28 cellular contexts compared by ENCODE assay signal in the genomic region with DNA sequence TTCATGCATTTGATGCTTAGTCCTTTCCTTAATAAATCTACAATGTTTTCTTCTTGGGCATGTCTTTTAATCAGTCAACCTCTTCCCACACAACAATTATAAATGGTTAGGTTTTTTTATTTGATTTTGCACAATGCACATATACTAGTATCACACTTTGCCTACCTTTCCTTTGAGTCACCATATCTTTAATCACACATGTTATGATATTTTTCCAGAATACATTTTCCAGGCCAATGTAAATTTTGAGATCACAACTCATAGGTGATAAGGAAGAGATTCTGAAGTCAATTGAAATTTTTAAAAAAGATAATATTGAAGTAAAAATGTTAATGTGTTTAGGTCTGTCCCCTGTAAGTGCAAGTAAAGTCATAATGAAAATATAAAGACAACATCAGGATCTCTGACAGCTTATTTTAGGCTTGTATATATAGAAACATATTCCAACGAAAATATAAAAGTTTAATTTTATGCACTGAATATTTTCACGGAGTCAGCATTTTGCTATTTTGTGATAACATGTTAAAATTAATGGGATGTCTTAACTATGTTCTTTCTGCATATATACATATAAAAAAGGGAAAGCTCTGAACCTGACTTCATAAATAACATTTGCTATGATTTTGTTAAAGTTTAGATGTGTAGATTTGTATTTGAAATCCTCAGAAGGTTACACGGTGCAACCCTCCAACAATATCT.
"Had no signal": no experiment of that assay in that cellular context is flagged by ENCODE, and none has a peak within 500 bp of the region (broad histone marks: within the 10 kb centered on the region; RNA-seq: fewer than 3 reads in every experiment).

No MANE protein-coding gene starts in this region.

- H3K9me3 ChIP-seq: adrenal gland, breast epithelium, esophagus squamous epithelium, gastroesophageal sphincter had no signal

- H3K4me3 ChIP-seq: adrenal gland, breast epithelium, coronary artery, dorsolateral prefrontal cortex, esophagus squamous epithelium, gastroesophageal sphincter had no signal

- H3K36me3 ChIP-seq: adrenal gland, breast epithelium, esophagus squamous epithelium, gastroesophageal sphincter had no signal

- H3K4me1 ChIP-seq: adrenal gland, breast epithelium, esophagus squamous epithelium, gastroesophageal sphincter had no signal

- H3K27me3 ChIP-seq: adrenal gland, breast epithelium, dorsolateral prefrontal cortex, esophagus squamous epithelium, gastroesophageal sphincter had no signal

- ATAC-seq: activated CD4-positive, alpha-beta T cell treated with anti-CD3 and anti-CD28 coated beads for 36 hours; activated CD8-positive, alpha-beta memory T cell treated with anti-CD3 and anti-CD28 coated beads, Interleukin-2, amount 10 ng/mL, durations not matched to agents 7 days and 5 days; activated CD8-positive, alpha-beta T cell treated with anti-CD3 and anti-CD28 coated beads, Interleukin-2, amount 10 ng/mL, durations not matched to agents 7 days and 5 days; activated naive CD8-positive, alpha-beta T cell treated with anti-CD3 and anti-CD28 coated beads, Interleukin-2, amount 50 U/mL, for 24 hours; effector memory CD8-positive, alpha-beta T cell; gastroesophageal sphincter had no signal

- DNase-seq: activated CD4-positive, alpha-beta memory T cell treated with anti-CD3 and anti-CD28 coated beads for 36 hours; activated CD4-positive, alpha-beta T cell treated with anti-CD3 and anti-CD28 coated beads for 36 hours; activated CD4-positive, alpha-beta T cell treated with anti-CD3 and anti-CD28 coated beads, Interleukin-2, amount 10 ng/mL, durations not matched to agents 24 days and 14 days; activated CD4-positive, CD25-positive, alpha-beta regulatory T cell; activated CD4-positive, CD25-positive, alpha-beta regulatory T cell treated with anti-CD3 and anti-CD28 coated beads, Interleukin-2, amount 50 U/mL, for 72 hours; activated CD8-positive, alpha-beta memory T cell treated with anti-CD3 and anti-CD28 coated beads, Interleukin-2, amount 10 ng/mL, durations not matched to agents 7 days and 5 days; activated CD8-positive, alpha-beta memory T cell treated with anti-CD3 and anti-CD28 coated beads, Interleukin-2, amount 50 U/mL, for 4 hours; activated CD8-positive, alpha-beta T cell treated with anti-CD3 and anti-CD28 coated beads, Interleukin-2, amount 10 ng/mL, durations not matched to agents 7 days and 5 days; activated effector memory CD4-positive, alpha-beta T cell treated with anti-CD3 and anti-CD28 coated beads, Interleukin-2, amount 50 U/mL, for 16 hours; activated naive CD4-positive, alpha-beta T cell treated with anti-CD3 and anti-CD28 coated beads for 36 hours; activated naive CD8-positive, alpha-beta T cell treated with anti-CD3 and anti-CD28 coated beads for 36 hours; activated naive CD8-positive, alpha-beta T cell treated with anti-CD3 and anti-CD28 coated beads, Interleukin-2, amount 50 U/mL, for 24 hours; activated T-cell treated with anti-CD3 and anti-CD28 coated beads, Interleukin-2, amount 50 U/mL, for 1 hour; activated T-cell treated with anti-CD3 and anti-CD28 coated beads, Interleukin-2, amount 50 U/mL, for 48 hours; adrenal gland; amygdala; aorta; dorsolateral prefrontal cortex; effector memory CD8-positive, alpha-beta T cell; esophagus squamous epithelium; foreskin melanocyte; head of caudate nucleus; hippocampal formation; T-helper 2 cell had no signal

- H3K27ac ChIP-seq: adrenal gland, breast epithelium, coronary artery, dorsolateral prefrontal cortex, epithelial cell of prostate, esophagus squamous epithelium, gastroesophageal sphincter had no signal
